Comparison of ENCODE assay signal across 8 cellular contexts in the genomic region with DNA sequence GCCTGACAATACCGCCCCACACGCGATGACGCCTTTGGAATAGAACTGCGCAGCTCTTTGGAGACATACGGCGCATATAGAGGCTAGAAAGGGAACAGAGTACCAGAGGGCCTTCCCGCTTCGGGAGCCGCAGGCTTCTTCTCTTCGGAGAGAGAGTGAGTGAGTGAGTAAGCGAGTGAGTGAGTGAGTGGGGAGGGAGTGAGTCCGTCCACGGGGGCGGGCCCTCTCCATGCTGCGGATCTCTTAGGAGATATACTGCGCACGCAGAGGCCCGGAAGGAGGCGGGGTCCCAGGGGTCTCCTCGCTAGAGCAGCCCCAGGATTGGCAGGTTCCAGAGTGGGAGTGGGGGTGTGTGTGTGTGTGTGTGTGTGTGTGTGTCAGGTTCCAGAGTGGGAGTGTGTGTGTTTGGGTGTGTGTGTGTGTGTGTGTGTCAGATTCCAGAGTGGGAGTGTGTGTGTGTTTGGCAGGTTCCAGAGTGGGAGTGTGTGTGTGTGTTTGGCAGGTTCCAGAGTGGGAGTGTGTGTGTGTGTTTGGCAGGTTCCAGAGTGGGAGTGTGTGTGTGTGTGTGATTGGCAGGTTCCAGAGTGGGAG.
DNase-seq lines count a peak whose midpoint lies in the region; ATAC-seq, FAIRE-seq and TF ChIP-seq lines count a peak whose summit lies in the region.

No MANE protein-coding gene starts in this region.

- no peaks in the 10 kb centered on the region for H3K9me1 ChIP-seq in endothelial cell of umbilical vein (replicated peaks; ENCODE audit: control insufficient read depth, extremely low read depth, insufficient read depth, low read length)

- H3K4me2 ChIP-seq in endothelial cell of umbilical vein (ENCODE audit: insufficient read depth, low read length), result peak overlapping the region; percentile 64

- CTCF ChIA-PET in BJ (lab: Yijun Ruan, JAX), result interaction anchor here (0.9 to 1.6 kb wide), 3 partner anchors 9 to 96 kb away, joined by 3 to 4 read pairs (median 3); no protein-coding TSS in a partner anchor
- CTCF ChIA-PET in endothelial cell of umbilical vein (lab: Charles Lee), result interaction anchor here (0.6 to 1.5 kb wide), 3 partner anchors 14 to 157 kb away, joined by 3 to 7 read pairs (median 3); a partner anchor contains a TSS

- H4K20me1 ChIP-seq in endothelial cell of umbilical vein (replicated peaks; ENCODE audit: control insufficient read depth, extremely low read depth, insufficient read depth, low read length), result no peaks in the 10 kb centered on the region

- H3K36me3 ChIP-seq in BJ (ENCODE audit: control insufficient read depth, insufficient read depth, low read length) (no peaks in the 10 kb centered on the region), NT2/D1 (ENCODE audit: insufficient read depth, insufficient read length, low read length) (no peaks in the 10 kb centered on the region), endothelial cell of umbilical vein (ENCODE audit: control insufficient read depth in 2 of 2, extremely low read depth in 1 of 2, insufficient read depth in 2 of 2, low read length in 2 of 2) (no peaks in the 10 kb centered on the region), mesodermal cell (ENCODE audit: control insufficient read depth, insufficient read depth, low read length) (no peaks in the 10 kb centered on the region)

- 1 to 3% methylated on average over 16 to 20 of the region's 21 CpGs for WGBS in mesodermal cell (ENCODE audit: insufficient coverage in 2 of 2), 2 experiments

- H3K4me3 ChIP-seq in BJ (ENCODE audit: low read depth, low read length), result peak overlapping the region; percentile 40
- H3K4me3 ChIP-seq in NT2/D1 (ENCODE audit: insufficient read length, low read depth), result peak overlapping the region; percentile 91
- peak overlapping the region in 1 of 3 experiments; percentile 34 for H3K4me3 ChIP-seq in endothelial cell of umbilical vein (replicated peaks in 1 of 3; ENCODE audit: insufficient read depth in 1 of 3, low read depth in 1 of 3, low read length in 3 of 3)
- H3K4me3 ChIP-seq in mesodermal cell (ENCODE audit: extremely low read depth, insufficient read depth, low read length, poor library complexity, severe bottlenecking), result peak overlapping the region; percentile 48

- H3K9me3 ChIP-seq in NT2/D1 (ENCODE audit: insufficient read depth, low read length) (no peaks in the 10 kb centered on the region), endothelial cell of umbilical vein (replicated peaks; ENCODE audit: control insufficient read depth, insufficient read depth, low read length) (no peaks in the 10 kb centered on the region), mesodermal cell (ENCODE audit: control insufficient read depth, low read length) (no peaks in the 10 kb centered on the region)

- POLR2A ChIA-PET in BJ (lab: Charles Lee) (interaction anchor here (0.8 kb wide), 1 partner anchor 97 kb away, joined by 3 read pairs; a partner anchor contains a TSS), endothelial cell of umbilical vein (lab: Charles Lee) (interaction anchor here (0.5 kb wide), 1 partner anchor 9 kb away, joined by 3 read pairs; no protein-coding TSS in a partner anchor)

- H3K27ac ChIP-seq in endothelial cell of umbilical vein (ENCODE audit: insufficient read depth, low read depth, low read length) (peak overlapping the region; percentile 48), mesodermal cell (ENCODE audit: low read depth, low read length, severe bottlenecking) (peak overlapping the region; percentile 72)

- peak overlapping the region; percentile 50 for H3K9ac ChIP-seq in NT2/D1 (ENCODE audit: insufficient read length, low read depth)
- H3K9ac ChIP-seq in endothelial cell of umbilical vein (replicated peaks; ENCODE audit: extremely low read depth, insufficient read depth, low read length), result no peak overlapping the region

- ATAC-seq in GM19351 (IDR thresholded peaks at IDR 0.05; ENCODE audit: unreplicated experiment), result peak; percentile 56
- ATAC-seq in HG03469 (IDR thresholded peaks at IDR 0.05; ENCODE audit: unreplicated experiment), result peak; percentile 32

- TSS peak; percentile 66 for BruUV-seq in endothelial cell of umbilical vein (replicated peaks; lab: Mats Ljungman, UMichigan)

- intact Hi-C loops in endothelial cell of umbilical vein (cut with micrococcal nuclease), result loop anchor here (1.0 to 2.0 kb wide), 3 partner anchors 8 to 144 kb away; no protein-coding TSS in a partner anchor

- H3K27me3 ChIP-seq in BJ (ENCODE audit: control insufficient read depth, insufficient read depth, low read length), result no peaks in the 10 kb centered on the region
- no peaks in the 10 kb centered on the region for H3K27me3 ChIP-seq in NT2/D1 (ENCODE audit: insufficient read depth, insufficient read length)
- H3K27me3 ChIP-seq in endothelial cell of umbilical vein (ENCODE audit: control insufficient read depth in 2 of 2, insufficient read depth in 2 of 2, low read length in 2 of 2), result no peaks in the 10 kb centered on the region

- TF ChIP-seq CTCF in BJ (IDR thresholded peaks at IDR 0.05; ENCODE audit: insufficient read depth, low read depth, low read length) (no peak), endothelial cell of umbilical vein (IDR thresholded peaks at IDR 0.05; ENCODE audit: extremely low read depth in 1 of 2, insufficient read depth in 1 of 2, low read depth in 1 of 2, low read length in 2 of 2) (no peak)

- peaks cover 7% of the 10 kb centered on the region for H3K4me1 ChIP-seq in NT2/D1 (ENCODE audit: insufficient read depth, insufficient read length)
- H3K4me1 ChIP-seq in endothelial cell of umbilical vein (ENCODE audit: control insufficient read depth, extremely low read depth, insufficient read depth, low read length), result peaks cover 7% of the 10 kb centered on the region
- H3K4me1 ChIP-seq in mesodermal cell (ENCODE audit: control insufficient read depth, insufficient read depth, low read length, poor library complexity, severe bottlenecking), result peaks cover 3% of the 10 kb centered on the region

- peak overlapping the region; percentile 98 for H2AFZ ChIP-seq in endothelial cell of umbilical vein (ENCODE audit: low read depth, low read length)

- dilution Hi-C loops in endothelial cell of umbilical vein (cut with MboI; ENCODE audit: extremely low pct_ligation_motif_present, low sequenced_read_pairs), result no loop called here

- DNase-seq in BJ (ENCODE audit: low read depth) (peak; percentile 63), NT2/D1 (ENCODE audit: low read depth, low spot score) (peak; percentile 64), activated T-cell treated with anti-CD3 and anti-CD28 coated beads for 1 hour (ENCODE audit: low read depth) (peak; percentile 74), endothelial cell of umbilical vein (ENCODE audit: low read depth, low spot score) (peak; percentile 90)
- peak; percentile 78 for DNase-seq in stimulated activated CD8-positive, alpha-beta memory T cell treated with anti-CD3 and anti-CD28 coated beads, Interleukin-12 subunit alpha, Interleukin-12 subunit beta, amount 100 ng/mL, for 4 hours (ENCODE audit: low read depth)

- FAIRE-seq in endothelial cell of umbilical vein (lab: Jason Lieb, UNC), result peak; percentile 89

- H3K79me2 ChIP-seq in endothelial cell of umbilical vein (ENCODE audit: control insufficient read depth, insufficient read depth, low read length), result no peaks in the 10 kb centered on the region

- TF ChIP-seq POLR2A in endothelial cell of umbilical vein (IDR thresholded peaks at IDR 0.05; ENCODE audit: low read depth, low read length), result no peak

TF ChIP-seq in endothelial cell of umbilical vein, 7 proteins besides CTCF, POLR2A, EP300 and RAD21:
- TF ChIP-seq POLR2AphosphoS5 (IDR thresholded peaks at IDR 0.05; ENCODE audit: insufficient read depth, low read depth, low read length), result no peak
- TF ChIP-seq MYC (IDR thresholded peaks at IDR 0.05; ENCODE audit: low read depth, low read length), result no peak
- TF ChIP-seq EZH2 (IDR thresholded peaks at IDR 0.05; ENCODE audit: borderline replicate concordance, low read depth, low read length, severe bottlenecking), result no peak
- peak; percentile 55 for TF ChIP-seq FOS (IDR thresholded peaks at IDR 0.05; ENCODE audit: borderline replicate concordance, insufficient read depth, low read length)
- no peak for TF ChIP-seq JUN (IDR thresholded peaks at IDR 0.05; ENCODE audit: borderline replicate concordance, insufficient read depth, insufficient read length, low read depth)
TF ChIP-seq in endothelial cell of umbilical vein: peak in this region for 1.
